In the genomic region with DNA sequence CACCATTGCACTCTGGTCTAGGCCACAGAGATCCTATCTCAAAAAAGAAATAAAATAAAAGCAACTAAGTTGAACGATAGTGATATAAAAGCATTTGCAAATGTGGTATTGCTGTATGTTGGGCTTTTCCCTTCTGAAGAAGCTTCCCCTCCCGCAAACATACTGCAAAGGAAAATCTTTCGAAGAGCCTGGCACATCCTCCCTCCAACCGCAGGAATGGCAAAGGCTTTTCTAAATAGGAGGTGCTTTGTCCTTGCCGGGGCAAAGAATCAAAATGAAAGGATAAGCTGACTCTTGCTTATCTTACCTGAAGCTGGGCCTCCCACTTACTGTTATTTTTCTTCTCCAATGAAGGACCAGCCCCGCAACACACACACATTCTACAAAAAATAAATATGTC, we compare ENCODE assay signal across 23 cellular contexts. TPM values are rescaled to one million over a fixed set of nuclear protein-coding genes. Genes with fewer than 3 reads are reported as not detected.
DNase-seq lines count a peak whose midpoint lies in the region; ATAC-seq and TF ChIP-seq lines count a peak whose summit lies in the region.
"Had no signal": no experiment of that assay in that cellular context is flagged by ENCODE, and none has a peak within 500 bp of the region (broad histone marks: within the 10 kb centered on the region; RNA-seq: fewer than 3 reads in every experiment).

No MANE protein-coding gene starts in this region.

- no peaks in the 10 kb centered on the region for H3K27me3 Mint-ChIP-seq in activated CD4-positive, alpha-beta T cell treated with anti-CD3 and anti-CD28 coated beads, Interleukin-2, amount 10 ng/mL, durations not matched to agents 24 days and 14 days
- no peaks in the 10 kb centered on the region for H3K27me3 Mint-ChIP-seq in CD8-positive, alpha-beta memory T cell
- H3K27me3 Mint-ChIP-seq in activated CD8-positive, alpha-beta T cell treated with anti-CD3 and anti-CD28 coated beads for 36 hours = no peaks in the 10 kb centered on the region
- H3K27me3 Mint-ChIP-seq: activated CD4-positive, alpha-beta T cell treated with anti-CD3 and anti-CD28 coated beads, Interleukin-2, amount 10 ng/mL, durations not matched to agents 7 days and 5 days; B cell had no signal

- peak overlapping the region; percentile 52 for H3K27ac Mint-ChIP-seq in activated CD4-positive, alpha-beta T cell treated with anti-CD3 and anti-CD28 coated beads, Interleukin-2, amount 10 ng/mL, durations not matched to agents 24 days and 14 days
- peak overlapping the region in 7 of 8 donors; percentile 8 to 87 (median 54) for H3K27ac Mint-ChIP-seq in CD8-positive, alpha-beta memory T cell
- H3K27ac Mint-ChIP-seq in activated CD8-positive, alpha-beta T cell treated with anti-CD3 and anti-CD28 coated beads for 36 hours = peak overlapping the region; percentile 82
- H3K27ac Mint-ChIP-seq: B cell had no signal

- no peak for TF ChIP-seq CTCF in activated CD8-positive, alpha-beta T cell treated with anti-CD3 and anti-CD28 coated beads for 36 hours (IDR thresholded peaks at IDR 0.05)
- TF ChIP-seq CTCF in right lobe of liver (IDR thresholded peaks at IDR 0.05) (no peak), left lung (IDR thresholded peaks at IDR 0.05) (no peak)

- H3K27me3 ChIP-seq in CD8-positive, alpha-beta memory T cell (ENCODE audit: insufficient read depth, low read length, poor library complexity, severe bottlenecking) = no peaks in the 10 kb centered on the region
- H3K27me3 ChIP-seq in right lobe of liver = no peaks in the 10 kb centered on the region
- no peaks in the 10 kb centered on the region for H3K27me3 ChIP-seq in left lung
- H3K27me3 ChIP-seq: pancreas, testis had no signal

- 19% methylated on average over 6 of the region's 6 CpGs for WGBS in right lobe of liver (ENCODE audit: insufficient coverage, low coverage, low lambda C conversion rate, missing lambda C conversion rate)

- no peak for ATAC-seq in activated CD8-positive, alpha-beta T cell treated with anti-CD3 and anti-CD28 coated beads for 36 hours
- no peak for ATAC-seq in right lobe of liver
- no peak for ATAC-seq in GM19452 (IDR thresholded peaks at IDR 0.05; ENCODE audit: unreplicated experiment)
- ATAC-seq in left lung = no peak
- ATAC-seq: sciatic nerve had no signal

- peaks cover 97% of the 10 kb centered on the region for H3K4me1 ChIP-seq in CD8-positive, alpha-beta memory T cell (ENCODE audit: insufficient read depth, low read length)
- H3K4me1 ChIP-seq in right lobe of liver (peaks cover 0 to 95% (median 45%) of the 10 kb centered on the region in 4 donors), left lung (peaks cover 13 to 18% of the 10 kb centered on the region in 2 donors)

- H3K4me3 Mint-ChIP-seq in activated CD4-positive, alpha-beta T cell treated with anti-CD3 and anti-CD28 coated beads, Interleukin-2, amount 10 ng/mL, durations not matched to agents 24 days and 14 days = no peak overlapping the region
- peak overlapping the region in 3 of 7 donors; percentile 7 to 56 (median 22) for H3K4me3 Mint-ChIP-seq in CD8-positive, alpha-beta memory T cell
- peak overlapping the region; percentile 55 for H3K4me3 Mint-ChIP-seq in activated CD8-positive, alpha-beta T cell treated with anti-CD3 and anti-CD28 coated beads for 36 hours
- H3K4me3 Mint-ChIP-seq: activated CD4-positive, alpha-beta T cell treated with anti-CD3 and anti-CD28 coated beads, Interleukin-2, amount 10 ng/mL, durations not matched to agents 7 days and 5 days; B cell had no signal

- intact Hi-C loops in activated CD4-positive, alpha-beta T cell treated with anti-CD3 and anti-CD28 coated beads, Interleukin-2, amount 10 ng/mL, durations not matched to agents 24 days and 14 days (cut with micrococcal nuclease) = no loop called here
- intact Hi-C loops in activated CD8-positive, alpha-beta T cell treated with anti-CD3 and anti-CD28 coated beads for 36 hours (cut with micrococcal nuclease) = no loop called here
- intact Hi-C loops in right lobe of liver (cut with DNase I) (no loop called here), left lung (cut with DNase I) (no loop called here)

- no peak for TF ChIP-seq POLR2A in right lobe of liver (IDR thresholded peaks at IDR 0.05)

- H3K4me3 ChIP-seq in CD8-positive, alpha-beta memory T cell (ENCODE audit: low read length) = peak overlapping the region; percentile 3
- peak overlapping the region in 2 of 3 donors; percentile 9 to 16 for H3K4me3 ChIP-seq in right lobe of liver
- no peak overlapping the region for H3K4me3 ChIP-seq in left lung
- H3K4me3 ChIP-seq: pancreas, testis had no signal

- no peak for DNase-seq in activated CD4-positive, alpha-beta T cell treated with anti-CD3 and anti-CD28 coated beads, Interleukin-2, amount 10 ng/mL, durations not matched to agents 24 days and 14 days
- DNase-seq in activated CD4-positive, alpha-beta T cell treated with anti-CD3 and anti-CD28 coated beads, Interleukin-2, amount 50 U/mL, for 1 hour = no peak
- DNase-seq in CD8-positive, alpha-beta memory T cell = no peak
- DNase-seq in activated CD8-positive, alpha-beta T cell treated with anti-CD3 and anti-CD28 coated beads for 36 hours = no peak
- DNase-seq in right lobe of liver (no peak), left lung (no peak), SIG-M5 (lab: John Stamatoyannopoulos, UW) (no peak)
- DNase-seq: activated CD4-positive, alpha-beta T cell treated with anti-CD3 and anti-CD28 coated beads, Interleukin-2, amount 10 ng/mL, durations not matched to agents 7 days and 5 days; effector CD4-positive, alpha-beta T cell; hypothalamus; IMR-90; MM.1S; NCI-H1436 treated with DMSO at 0.1 percent for 48 hours; NCI-H2171; NCI-H526; pancreas; Right ventricle myocardium superior; stimulated activated CD4-positive, alpha-beta T cell treated with anti-CD3 and anti-CD28 coated beads, Interleukin-15, amount 100 ng/mL, for 24 hours; testis had no signal

- no peaks in the 10 kb centered on the region for H3K9me3 Mint-ChIP-seq in activated CD4-positive, alpha-beta T cell treated with anti-CD3 and anti-CD28 coated beads, Interleukin-2, amount 10 ng/mL, durations not matched to agents 24 days and 14 days
- H3K9me3 Mint-ChIP-seq in CD8-positive, alpha-beta memory T cell = no peaks in the 10 kb centered on the region
- peaks cover 1% of the 10 kb centered on the region for H3K9me3 Mint-ChIP-seq in activated CD8-positive, alpha-beta T cell treated with anti-CD3 and anti-CD28 coated beads for 36 hours

- POLR2A ChIA-PET in CD8-positive, alpha-beta memory T cell (lab: Charles Lee) = interaction anchor here (0.5 to 1.2 kb wide), 4 partner anchors 9 to 46 kb away, joined by 3 to 4 read pairs (median 3); no protein-coding TSS in a partner anchor
- POLR2A ChIA-PET in activated CD8-positive, alpha-beta T cell treated with anti-CD3 and anti-CD28 coated beads for 36 hours (lab: Charles Lee) = interaction anchor here (0.7 to 1.7 kb wide), 10 partner anchors 9 to 696 kb away, joined by 3 to 11 read pairs (median 3); a partner anchor contains a TSS

- no peak overlapping the region for H3K27ac ChIP-seq in CD8-positive, alpha-beta memory T cell (ENCODE audit: low read depth, low read length)
- H3K27ac ChIP-seq in right lobe of liver (peak overlapping the region in 2 of 3 donors; percentile 91 to 97), left lung (no peak overlapping the region)
- H3K27ac ChIP-seq: HL-60 had no signal

- H3K9me3 ChIP-seq in CD8-positive, alpha-beta memory T cell (ENCODE audit: low read length) = no peaks in the 10 kb centered on the region
- H3K9me3 ChIP-seq in right lobe of liver (no peaks in the 10 kb centered on the region), left lung (no peaks in the 10 kb centered on the region)
- H3K9me3 ChIP-seq: pancreas, testis had no signal

- H3K36me3 Mint-ChIP-seq in activated CD4-positive, alpha-beta T cell treated with anti-CD3 and anti-CD28 coated beads, Interleukin-2, amount 10 ng/mL, durations not matched to agents 24 days and 14 days (ENCODE audit: low read depth) = peaks cover 15% of the 10 kb centered on the region
- peaks cover 0 to 23% (median 0%) of the 10 kb centered on the region in 3 donors for H3K36me3 Mint-ChIP-seq in CD8-positive, alpha-beta memory T cell
- peaks cover 19% of the 10 kb centered on the region for H3K36me3 Mint-ChIP-seq in activated CD8-positive, alpha-beta T cell treated with anti-CD3 and anti-CD28 coated beads for 36 hours (ENCODE audit: low read depth)

- peaks cover 50% of the 10 kb centered on the region for H3K4me1 Mint-ChIP-seq in activated CD4-positive, alpha-beta T cell treated with anti-CD3 and anti-CD28 coated beads, Interleukin-2, amount 10 ng/mL, durations not matched to agents 24 days and 14 days
- peaks cover 79 to 99% (median 96%) of the 10 kb centered on the region in 3 donors for H3K4me1 Mint-ChIP-seq in CD8-positive, alpha-beta memory T cell
- peaks cover 91% of the 10 kb centered on the region for H3K4me1 Mint-ChIP-seq in activated CD8-positive, alpha-beta T cell treated with anti-CD3 and anti-CD28 coated beads for 36 hours (ENCODE audit: low read depth)

- CTCF ChIA-PET in CD8-positive, alpha-beta memory T cell (lab: Charles Lee) = interaction anchor here (0.8 to 1.5 kb wide), 3 partner anchors 10 to 22 kb away, joined by 3 to 5 read pairs (median 4); no protein-coding TSS in a partner anchor
- CTCF ChIA-PET in activated CD8-positive, alpha-beta T cell treated with anti-CD3 and anti-CD28 coated beads for 36 hours (lab: Charles Lee) = interaction anchor here (0.9 to 3.3 kb wide), 5 partner anchors 10 to 28 kb away, joined by 3 to 8 read pairs (median 3); no protein-coding TSS in a partner anchor

- no peaks in the 10 kb centered on the region for H3K36me3 ChIP-seq in CD8-positive, alpha-beta memory T cell (ENCODE audit: insufficient read depth, low read length)
- no peaks in the 10 kb centered on the region for H3K36me3 ChIP-seq in right lobe of liver
- no peaks in the 10 kb centered on the region for H3K36me3 ChIP-seq in left lung
- H3K36me3 ChIP-seq: pancreas had no signal

RNA-seq across cellular contexts. Expression of a gene that starts 45.8 kb away (rescaled TPM):
- 19.2 and 21.3 TPM in 2 replicates for total RNA-seq in activated CD4-positive, alpha-beta T cell treated with anti-CD3 and anti-CD28 coated beads, Interleukin-2, amount 10 ng/mL, durations not matched to agents 24 days and 14 days
- total RNA-seq in CD8-positive, alpha-beta memory T cell = 10 to 100 TPM; 32.9 to 33.3 TPM
- 13.7 TPM for polyA plus RNA-seq in CD8-positive, alpha-beta memory T cell
- total RNA-seq in activated CD8-positive, alpha-beta T cell treated with anti-CD3 and anti-CD28 coated beads for 36 hours = 10 to 100 TPM; 32.4 to 33.1 TPM
- total RNA-seq in right lobe of liver (10 to 100 TPM; 30.1 to 82.1 (median 57.9) TPM), left lung (10 to 100 TPM; 57.0 to 80.7 TPM)

Comparison
In these comparisons a context has a peak if more than half of its experiments do, and no peak if none do; other contexts are left out.
1. H3K27ac ChIP-seq: peak in right lobe of liver (2 of 3); none in CD8-positive, alpha-beta memory T cell (single experiment) and left lung (0 of 2).
2. H3K4me3 ChIP-seq: peak in CD8-positive, alpha-beta memory T cell (single experiment) and right lobe of liver (2 of 3); none in left lung (0 of 2).
3. Peak in every context shown above with its lines, with median percentiles within 50 percentile points of each other: H3K27ac Mint-ChIP-seq.